ENCODE assay signal across 15 cellular contexts in genomic region chr15:33098082-33099058, GRCh38.
A peak's percentile ranks its signal among the peaks of the same experiment; 100 is the strongest.
DNase-seq lines count a peak whose midpoint lies in the region; ATAC-seq and TF ChIP-seq lines count a peak whose summit lies in the region.
"Had no signal": no experiment of that assay in that cellular context is flagged by ENCODE, and none has a peak within 500 bp of the region (broad histone marks: within the 10 kb centered on the region; RNA-seq: fewer than 3 reads in every experiment).

No MANE protein-coding gene starts in this region.

- no peaks in the 10 kb centered on the region for H3K27me3 ChIP-seq in mammary epithelial cell (ENCODE audit: insufficient read depth, low read length)
- H3K27me3 ChIP-seq in prostate gland (replicated peaks; ENCODE audit: insufficient read depth) = no peaks in the 10 kb centered on the region
- H3K27me3 ChIP-seq: testis had no signal

- H3K9me3 ChIP-seq in mammary epithelial cell (replicated peaks; ENCODE audit: insufficient read depth, low read length) (no peaks in the 10 kb centered on the region), mesodermal cell (ENCODE audit: control insufficient read depth, low read length) (no peaks in the 10 kb centered on the region), prostate gland (no peaks in the 10 kb centered on the region)
- H3K9me3 ChIP-seq: testis had no signal

- no peaks in the 10 kb centered on the region for H3K79me2 ChIP-seq in mammary epithelial cell (ENCODE audit: insufficient read depth, low read length)

- WGBS in mammary epithelial cell (ENCODE audit: low coverage, missing lambda C conversion rate) = 50% methylated on average over 7 of the region's 7 CpGs
- WGBS in mesodermal cell (ENCODE audit: insufficient coverage in 2 of 2), 2 experiments = 85 to 87% methylated on average over 4 to 5 of the region's 7 CpGs
- 84% methylated on average over 7 of the region's 7 CpGs for WGBS in prostate gland

- ATAC-seq in HG02852 (IDR thresholded peaks at IDR 0.05; ENCODE audit: unreplicated experiment) (no peak), HG02938 (IDR thresholded peaks at IDR 0.05; ENCODE audit: unreplicated experiment) (no peak)

- H4K20me1 ChIP-seq in mammary epithelial cell (ENCODE audit: insufficient read depth, low read length) = no peaks in the 10 kb centered on the region

- H3K9ac ChIP-seq in mammary epithelial cell (ENCODE audit: insufficient read depth, low read length) = no peak overlapping the region

- no peaks in the 10 kb centered on the region for H3K9me3 Mint-ChIP-seq in activated CD4-positive, alpha-beta T cell treated with anti-CD3 and anti-CD28 coated beads, Interleukin-2, amount 10 ng/mL, durations not matched to agents 24 days and 14 days
- H3K9me3 Mint-ChIP-seq: activated T-helper 1 cell treated with anti-CD3 and anti-CD28 coated beads, Interleukin-12 subunit alpha, Interleukin-12 subunit beta, Interleukin-2, Interleukin-4 antibody, amounts not matched to agents 30 ng/mL and 10 ng/mL and 1 ng/mL, durations not matched to agents 14 hours and 24 hours and 36 hours had no signal

- H3K4me3 Mint-ChIP-seq in activated CD4-positive, alpha-beta T cell treated with anti-CD3 and anti-CD28 coated beads, Interleukin-2, amount 10 ng/mL, durations not matched to agents 24 days and 14 days = no peak overlapping the region
- H3K4me3 Mint-ChIP-seq: activated T-helper 1 cell treated with anti-CD3 and anti-CD28 coated beads, Interleukin-12 subunit alpha, Interleukin-12 subunit beta, Interleukin-2, Interleukin-4 antibody, amounts not matched to agents 30 ng/mL and 10 ng/mL and 1 ng/mL, durations not matched to agents 14 hours and 24 hours and 36 hours had no signal

- no peak for TF ChIP-seq CTCF in NB4 (IDR thresholded peaks at IDR 0.05; ENCODE audit: low read depth, low read length)
- TF ChIP-seq CTCF in mammary epithelial cell (conservative IDR thresholded peaks at IDR 0.05 in 1 of 2, IDR thresholded peaks at IDR 0.05 in 1 of 2; ENCODE audit: extremely low read depth in 1 of 2, insufficient read depth in 1 of 2, low read depth in 1 of 2, low read length in 2 of 2) = no peak
- no peak for TF ChIP-seq CTCF in prostate gland (IDR thresholded peaks at IDR 0.05)

- no peak for TF ChIP-seq POLR2A in NB4 (IDR thresholded peaks at IDR 0.05; ENCODE audit: extremely low read depth, insufficient read length)
- TF ChIP-seq POLR2A in prostate gland (IDR thresholded peaks at IDR 0.05) = no peak

- H3K36me3 ChIP-seq in mammary epithelial cell (ENCODE audit: insufficient read depth, low read length) = no peaks in the 10 kb centered on the region
- H3K36me3 ChIP-seq in mesodermal cell (ENCODE audit: control insufficient read depth, insufficient read depth, low read length) = no peaks in the 10 kb centered on the region
- H3K36me3 ChIP-seq in prostate gland = no peaks in the 10 kb centered on the region

- CTCF ChIA-PET in mammary epithelial cell (lab: Charles Lee; ENCODE audit: low non-redundant PET) = interaction anchor here (0.5 to 0.9 kb wide), 2 partner anchors 13 to 34 kb away, joined by 4 to 8 read pairs; no protein-coding TSS in a partner anchor

- no peaks in the 10 kb centered on the region for H3K27me3 Mint-ChIP-seq in activated CD4-positive, alpha-beta T cell treated with anti-CD3 and anti-CD28 coated beads, Interleukin-2, amount 10 ng/mL, durations not matched to agents 24 days and 14 days

- peaks cover 2% of the 10 kb centered on the region for H3K4me1 Mint-ChIP-seq in activated CD4-positive, alpha-beta T cell treated with anti-CD3 and anti-CD28 coated beads, Interleukin-2, amount 10 ng/mL, durations not matched to agents 24 days and 14 days

- H3K4me2 ChIP-seq in mammary epithelial cell (ENCODE audit: insufficient read depth, low read depth, low read length) = peak overlapping the region; percentile 65

- DNase-seq in Caki2 (ENCODE audit: low read depth) (peak; percentile 10), NB4 (ENCODE audit: low read depth) (peak; percentile 65), mammary epithelial cell (peak; percentile 74), prostate gland (ENCODE audit: low spot score) (no peak)
- DNase-seq in activated CD4-positive, alpha-beta T cell treated with anti-CD3 and anti-CD28 coated beads, Interleukin-2, amount 10 ng/mL, durations not matched to agents 24 days and 14 days = no peak
- DNase-seq: NCI-H1105; NCI-H82; nucleus accumbens; stimulated activated CD4-positive, alpha-beta T cell treated with anti-CD3 and anti-CD28 coated beads, Interleukin-4, amount 100 ng/mL, for 4 hours; testis had no signal

- H3K27ac ChIP-seq in mammary epithelial cell (ENCODE audit: insufficient read depth, low read depth, low read length) = peak overlapping the region; percentile 64
- peak overlapping the region; percentile 52 for H3K27ac ChIP-seq in mesodermal cell (ENCODE audit: low read depth, low read length, severe bottlenecking)
- H3K27ac ChIP-seq in prostate gland = no peak overlapping the region
- H3K27ac ChIP-seq: testis, VCaP had no signal

- intact Hi-C loops in mammary epithelial cell (cut with micrococcal nuclease) = no loop called here
- intact Hi-C loops in prostate gland (cut with DNase I) = no loop called here
- intact Hi-C loops in activated CD4-positive, alpha-beta T cell treated with anti-CD3 and anti-CD28 coated beads, Interleukin-2, amount 10 ng/mL, durations not matched to agents 24 days and 14 days (cut with micrococcal nuclease) = no loop called here

- H3K4me1 ChIP-seq in mammary epithelial cell (ENCODE audit: insufficient read depth, low read length) (peaks cover 17% of the 10 kb centered on the region), mesodermal cell (ENCODE audit: control insufficient read depth, insufficient read depth, low read length, poor library complexity, severe bottlenecking) (peaks cover 13% of the 10 kb centered on the region), prostate gland (replicated peaks) (no peaks in the 10 kb centered on the region)
- H3K4me1 ChIP-seq: testis had no signal

- peak overlapping the region; percentile 86 for H2AFZ ChIP-seq in mammary epithelial cell (ENCODE audit: low read depth, low read length)

- H3K4me3 ChIP-seq in NB4 (ENCODE audit: low read depth, low read length) (no peak overlapping the region), mammary epithelial cell (replicated peaks in 1 of 3; ENCODE audit: insufficient read depth in 1 of 3, low read depth in 2 of 3, low read length in 3 of 3) (no peak overlapping the region), mesodermal cell (ENCODE audit: extremely low read depth, insufficient read depth, low read length, poor library complexity, severe bottlenecking) (no peak overlapping the region), prostate gland (no peak overlapping the region)
- H3K4me3 ChIP-seq: testis had no signal

- no TSS peak for BruUV-seq in mammary epithelial cell (replicated peaks; lab: Mats Ljungman, UMichigan)

- no peak overlapping the region for H3K27ac Mint-ChIP-seq in activated CD4-positive, alpha-beta T cell treated with anti-CD3 and anti-CD28 coated beads, Interleukin-2, amount 10 ng/mL, durations not matched to agents 24 days and 14 days
- H3K27ac Mint-ChIP-seq: activated T-helper 1 cell treated with anti-CD3 and anti-CD28 coated beads, Interleukin-12 subunit alpha, Interleukin-12 subunit beta, Interleukin-2, Interleukin-4 antibody, amounts not matched to agents 30 ng/mL and 10 ng/mL and 1 ng/mL, durations not matched to agents 14 hours and 24 hours and 36 hours had no signal

- in situ Hi-C loops in Caki2 (cut with HindIII; ENCODE audit: low pct_unique_long_range_greater_than_20kb, low sequenced_read_pairs) = no loop called here
- in situ Hi-C loops in mammary epithelial cell (cut with MboI; ENCODE audit: low sequenced_read_pairs in 2 of 2) = no loop called here

- dilution Hi-C loops in mammary epithelial cell (cut with HindIII; ENCODE audit: low sequenced_read_pairs) = no loop called here

- no peaks in the 10 kb centered on the region for H3K36me3 Mint-ChIP-seq in activated CD4-positive, alpha-beta T cell treated with anti-CD3 and anti-CD28 coated beads, Interleukin-2, amount 10 ng/mL, durations not matched to agents 24 days and 14 days (ENCODE audit: low read depth)

Comparison
In these comparisons a context has a peak if more than half of its experiments do, and no peak if none do; other contexts are left out.
1. DNase-seq: peak in Caki2 (single experiment), NB4 (single experiment) and mammary epithelial cell (single experiment); none in prostate gland (single experiment) and activated CD4-positive, alpha-beta T cell treated with anti-CD3 and anti-CD28 coated beads, Interleukin-2, amount 10 ng/mL, durations not matched to agents 24 days and 14 days (single experiment).
2. H3K27ac ChIP-seq: peak in mammary epithelial cell (single experiment) and mesodermal cell (single experiment); none in prostate gland (0 of 2).